Comparison of ENCODE assay signal across 1 cellular context in the genomic region with DNA sequence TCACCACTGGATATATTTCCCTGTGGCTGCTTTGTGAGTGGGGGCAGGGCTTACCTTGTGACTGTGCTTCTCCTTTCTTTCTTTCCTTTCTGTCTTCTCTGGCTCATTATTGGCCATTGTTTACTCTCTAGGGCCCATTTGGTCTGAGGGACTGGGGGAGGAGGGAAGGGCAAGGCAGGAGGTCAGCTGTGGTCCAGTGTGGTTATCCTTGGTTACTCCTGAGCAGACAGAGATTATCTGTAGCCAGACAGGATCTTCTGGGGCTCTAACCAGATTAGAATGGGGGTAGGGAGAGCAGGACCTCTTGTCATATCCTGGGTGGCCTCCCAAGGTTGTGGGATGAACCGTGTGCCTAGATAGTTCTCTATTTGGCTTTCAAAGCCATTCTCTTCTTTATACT.
TF ChIP-seq lines count a peak whose summit lies in the region.

No MANE protein-coding gene starts in this region.

TF ChIP-seq in K562, 482 proteins besides CTCF, POLR2A, EP300 and RAD21 (continued from another document and continues in another):
- TF ChIP-seq, protein P1, sequence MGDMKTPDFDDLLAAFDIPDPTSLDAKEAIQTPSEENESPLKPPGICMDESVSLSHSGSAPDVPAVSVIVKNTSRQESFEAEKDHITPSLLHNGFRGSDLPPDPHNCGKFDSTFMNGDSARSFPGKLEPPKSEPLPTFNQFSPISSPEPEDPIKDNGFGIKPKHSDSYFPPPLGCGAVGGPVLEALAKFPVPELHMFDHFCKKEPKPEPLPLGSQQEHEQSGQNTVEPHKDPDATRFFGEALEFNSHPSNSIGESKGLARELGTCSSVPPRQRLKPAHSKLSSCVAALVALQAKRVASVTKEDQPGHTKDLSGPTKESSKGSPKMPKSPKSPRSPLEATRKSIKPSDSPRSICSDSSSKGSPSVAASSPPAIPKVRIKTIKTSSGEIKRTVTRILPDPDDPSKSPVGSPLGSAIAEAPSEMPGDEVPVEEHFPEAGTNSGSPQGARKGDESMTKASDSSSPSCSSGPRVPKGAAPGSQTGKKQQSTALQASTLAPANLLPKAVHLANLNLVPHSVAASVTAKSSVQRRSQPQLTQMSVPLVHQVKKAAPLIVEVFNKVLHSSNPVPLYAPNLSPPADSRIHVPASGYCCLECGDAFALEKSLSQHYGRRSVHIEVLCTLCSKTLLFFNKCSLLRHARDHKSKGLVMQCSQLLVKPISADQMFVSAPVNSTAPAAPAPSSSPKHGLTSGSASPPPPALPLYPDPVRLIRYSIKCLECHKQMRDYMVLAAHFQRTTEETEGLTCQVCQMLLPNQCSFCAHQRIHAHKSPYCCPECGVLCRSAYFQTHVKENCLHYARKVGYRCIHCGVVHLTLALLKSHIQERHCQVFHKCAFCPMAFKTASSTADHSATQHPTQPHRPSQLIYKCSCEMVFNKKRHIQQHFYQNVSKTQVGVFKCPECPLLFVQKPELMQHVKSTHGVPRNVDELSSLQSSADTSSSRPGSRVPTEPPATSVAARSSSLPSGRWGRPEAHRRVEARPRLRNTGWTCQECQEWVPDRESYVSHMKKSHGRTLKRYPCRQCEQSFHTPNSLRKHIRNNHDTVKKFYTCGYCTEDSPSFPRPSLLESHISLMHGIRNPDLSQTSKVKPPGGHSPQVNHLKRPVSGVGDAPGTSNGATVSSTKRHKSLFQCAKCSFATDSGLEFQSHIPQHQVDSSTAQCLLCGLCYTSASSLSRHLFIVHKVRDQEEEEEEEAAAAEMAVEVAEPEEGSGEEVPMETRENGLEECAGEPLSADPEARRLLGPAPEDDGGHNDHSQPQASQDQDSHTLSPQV (IDR thresholded peaks at IDR 0.05), result no peak
- TF ChIP-seq DPF2 (IDR thresholded peaks at IDR 0.05), result peak; percentile 76
- no peak for TF ChIP-seq TEAD2 (tag; IDR thresholded peaks at IDR 0.05)
- peak in 1 of 2 experiments; percentile 89; a peak in 2 of 4 replicates for TF ChIP-seq HDAC1 (IDR thresholded peaks at IDR 0.05)
- TF ChIP-seq HEY1 (CRISPR knock-in tag; IDR thresholded peaks at IDR 0.05; ENCODE audit: borderline replicate concordance), result no peak
- TF ChIP-seq PHB (CRISPR knock-in tag; IDR thresholded peaks at IDR 0.05), result no peak
- TF ChIP-seq LEF1 (IDR thresholded peaks at IDR 0.05), result peak; percentile 88
- TF ChIP-seq RCOR1 (IDR thresholded peaks at IDR 0.05; ENCODE audit: borderline replicate concordance in 1 of 2, low read depth in 2 of 2, low read length in 2 of 2), result peak; percentile 90 to 97; a peak in 3 of 4 replicates
- TF ChIP-seq ZNF764 (CRISPR knock-in tag; IDR thresholded peaks at IDR 0.05; ENCODE audit: low read depth), result no peak
- TF ChIP-seq RB1 (IDR thresholded peaks at IDR 0.05; ENCODE audit: low read depth), result no peak
- TF ChIP-seq ZNF699 (CRISPR knock-in tag; IDR thresholded peaks at IDR 0.05; ENCODE audit: insufficient replicate concordance), result no peak
- TF ChIP-seq TEAD4 (IDR thresholded peaks at IDR 0.05; ENCODE audit: low read length), result peak; percentile 93
- no peak for TF ChIP-seq TEAD4 (CRISPR knock-in tag; IDR thresholded peaks at IDR 0.05; ENCODE audit: borderline replicate concordance)
- TF ChIP-seq MAZ (CRISPR knock-in tag; conservative IDR thresholded peaks at IDR 0.05 in 1 of 2, IDR thresholded peaks at IDR 0.05 in 1 of 2), result peak in 1 of 2 experiments; percentile 54; a peak in 1 of 4 replicates
- TF ChIP-seq, protein P2, sequence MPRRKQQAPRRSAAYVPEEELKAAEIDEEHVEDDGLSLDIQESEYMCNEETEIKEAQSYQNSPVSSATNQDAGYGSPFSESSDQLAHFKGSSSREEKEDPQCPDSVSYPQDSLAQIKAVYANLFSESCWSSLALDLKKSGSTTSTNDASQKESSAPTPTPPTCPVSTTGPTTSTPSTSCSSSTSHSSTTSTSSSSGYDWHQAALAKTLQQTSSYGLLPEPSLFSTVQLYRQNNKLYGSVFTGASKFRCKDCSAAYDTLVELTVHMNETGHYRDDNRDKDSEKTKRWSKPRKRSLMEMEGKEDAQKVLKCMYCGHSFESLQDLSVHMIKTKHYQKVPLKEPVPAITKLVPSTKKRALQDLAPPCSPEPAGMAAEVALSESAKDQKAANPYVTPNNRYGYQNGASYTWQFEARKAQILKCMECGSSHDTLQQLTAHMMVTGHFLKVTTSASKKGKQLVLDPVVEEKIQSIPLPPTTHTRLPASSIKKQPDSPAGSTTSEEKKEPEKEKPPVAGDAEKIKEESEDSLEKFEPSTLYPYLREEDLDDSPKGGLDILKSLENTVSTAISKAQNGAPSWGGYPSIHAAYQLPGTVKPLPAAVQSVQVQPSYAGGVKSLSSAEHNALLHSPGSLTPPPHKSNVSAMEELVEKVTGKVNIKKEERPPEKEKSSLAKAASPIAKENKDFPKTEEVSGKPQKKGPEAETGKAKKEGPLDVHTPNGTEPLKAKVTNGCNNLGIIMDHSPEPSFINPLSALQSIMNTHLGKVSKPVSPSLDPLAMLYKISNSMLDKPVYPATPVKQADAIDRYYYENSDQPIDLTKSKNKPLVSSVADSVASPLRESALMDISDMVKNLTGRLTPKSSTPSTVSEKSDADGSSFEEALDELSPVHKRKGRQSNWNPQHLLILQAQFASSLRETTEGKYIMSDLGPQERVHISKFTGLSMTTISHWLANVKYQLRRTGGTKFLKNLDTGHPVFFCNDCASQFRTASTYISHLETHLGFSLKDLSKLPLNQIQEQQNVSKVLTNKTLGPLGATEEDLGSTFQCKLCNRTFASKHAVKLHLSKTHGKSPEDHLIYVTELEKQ (CRISPR knock-in tag; IDR thresholded peaks at IDR 0.05), result no peak
- no peak for TF ChIP-seq ZNF217 (CRISPR knock-in tag; IDR thresholded peaks at IDR 0.05)
- TF ChIP-seq TAF15 (IDR thresholded peaks at IDR 0.05; ENCODE audit: low read depth, low read length), result no peak
- peak; percentile 68 for TF ChIP-seq FOXM1 (IDR thresholded peaks at IDR 0.05; ENCODE audit: low read depth)
- no peak for TF ChIP-seq FOXM1 (CRISPR knock-in tag; IDR thresholded peaks at IDR 0.05; ENCODE audit: low read depth)
- TF ChIP-seq RBM15 (IDR thresholded peaks at IDR 0.05; ENCODE audit: insufficient read depth, low read length), result no peak
- peak; percentile 79 for TF ChIP-seq MYNN (IDR thresholded peaks at IDR 0.05)
- TF ChIP-seq MYNN (CRISPR knock-in tag; IDR thresholded peaks at IDR 0.05), result no peak
- TF ChIP-seq NR1H2 (CRISPR knock-in tag; IDR thresholded peaks at IDR 0.05), result no peak
- peak; percentile 28; the same call in 1 of the 2 replicates for TF ChIP-seq ADNP (tag; IDR thresholded peaks at IDR 0.05)
- TF ChIP-seq, protein P3, sequence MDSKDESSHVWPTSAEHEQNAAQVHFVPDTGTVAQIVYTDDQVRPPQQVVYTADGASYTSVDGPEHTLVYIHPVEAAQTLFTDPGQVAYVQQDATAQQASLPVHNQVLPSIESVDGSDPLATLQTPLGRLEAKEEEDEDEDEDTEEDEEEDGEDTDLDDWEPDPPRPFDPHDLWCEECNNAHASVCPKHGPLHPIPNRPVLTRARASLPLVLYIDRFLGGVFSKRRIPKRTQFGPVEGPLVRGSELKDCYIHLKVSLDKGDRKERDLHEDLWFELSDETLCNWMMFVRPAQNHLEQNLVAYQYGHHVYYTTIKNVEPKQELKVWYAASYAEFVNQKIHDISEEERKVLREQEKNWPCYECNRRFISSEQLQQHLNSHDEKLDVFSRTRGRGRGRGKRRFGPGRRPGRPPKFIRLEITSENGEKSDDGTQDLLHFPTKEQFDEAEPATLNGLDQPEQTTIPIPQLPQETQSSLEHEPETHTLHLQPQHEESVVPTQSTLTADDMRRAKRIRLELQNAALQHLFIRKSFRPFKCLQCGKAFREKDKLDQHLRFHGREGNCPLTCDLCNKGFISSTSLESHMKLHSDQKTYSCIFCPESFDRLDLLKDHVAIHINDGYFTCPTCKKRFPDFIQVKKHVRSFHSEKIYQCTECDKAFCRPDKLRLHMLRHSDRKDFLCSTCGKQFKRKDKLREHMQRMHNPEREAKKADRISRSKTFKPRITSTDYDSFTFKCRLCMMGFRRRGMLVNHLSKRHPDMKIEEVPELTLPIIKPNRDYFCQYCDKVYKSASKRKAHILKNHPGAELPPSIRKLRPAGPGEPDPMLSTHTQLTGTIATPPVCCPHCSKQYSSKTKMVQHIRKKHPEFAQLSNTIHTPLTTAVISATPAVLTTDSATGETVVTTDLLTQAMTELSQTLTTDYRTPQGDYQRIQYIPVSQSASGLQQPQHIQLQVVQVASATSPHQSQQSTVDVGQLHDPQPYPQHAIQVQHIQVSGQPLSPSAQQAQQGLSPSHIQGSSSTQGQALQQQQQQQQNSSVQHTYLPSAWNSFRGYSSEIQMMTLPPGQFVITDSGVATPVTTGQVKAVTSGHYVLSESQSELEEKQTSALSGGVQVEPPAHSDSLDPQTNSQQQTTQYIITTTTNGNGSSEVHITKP (IDR thresholded peaks at IDR 0.05; ENCODE audit: partially characterized antibody), result no peak
- TF ChIP-seq NFE2 (IDR thresholded peaks at IDR 0.05; ENCODE audit: low read depth), result peak; percentile 15; the same call in 1 of the 2 replicates
- TF ChIP-seq, protein P4, sequence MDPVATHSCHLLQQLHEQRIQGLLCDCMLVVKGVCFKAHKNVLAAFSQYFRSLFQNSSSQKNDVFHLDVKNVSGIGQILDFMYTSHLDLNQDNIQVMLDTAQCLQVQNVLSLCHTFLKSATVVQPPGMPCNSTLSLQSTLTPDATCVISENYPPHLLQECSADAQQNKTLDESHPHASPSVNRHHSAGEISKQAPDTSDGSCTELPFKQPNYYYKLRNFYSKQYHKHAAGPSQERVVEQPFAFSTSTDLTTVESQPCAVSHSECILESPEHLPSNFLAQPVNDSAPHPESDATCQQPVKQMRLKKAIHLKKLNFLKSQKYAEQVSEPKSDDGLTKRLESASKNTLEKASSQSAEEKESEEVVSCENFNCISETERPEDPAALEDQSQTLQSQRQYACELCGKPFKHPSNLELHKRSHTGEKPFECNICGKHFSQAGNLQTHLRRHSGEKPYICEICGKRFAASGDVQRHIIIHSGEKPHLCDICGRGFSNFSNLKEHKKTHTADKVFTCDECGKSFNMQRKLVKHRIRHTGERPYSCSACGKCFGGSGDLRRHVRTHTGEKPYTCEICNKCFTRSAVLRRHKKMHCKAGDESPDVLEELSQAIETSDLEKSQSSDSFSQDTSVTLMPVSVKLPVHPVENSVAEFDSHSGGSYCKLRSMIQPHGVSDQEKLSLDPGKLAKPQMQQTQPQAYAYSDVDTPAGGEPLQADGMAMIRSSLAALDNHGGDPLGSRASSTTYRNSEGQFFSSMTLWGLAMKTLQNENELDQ (CRISPR knock-in tag; IDR thresholded peaks at IDR 0.05; ENCODE audit: borderline replicate concordance), result no peak
- TF ChIP-seq BHLHE40 (IDR thresholded peaks at IDR 0.05; ENCODE audit: low read length), result peak; percentile 36; the same call in 1 of the 2 replicates
- no peak for TF ChIP-seq ZNF232 (CRISPR knock-in tag; IDR thresholded peaks at IDR 0.05)
- TF ChIP-seq NELFE (IDR thresholded peaks at IDR 0.05; ENCODE audit: insufficient read depth, insufficient read length), result no peak
- TF ChIP-seq, protein P5, sequence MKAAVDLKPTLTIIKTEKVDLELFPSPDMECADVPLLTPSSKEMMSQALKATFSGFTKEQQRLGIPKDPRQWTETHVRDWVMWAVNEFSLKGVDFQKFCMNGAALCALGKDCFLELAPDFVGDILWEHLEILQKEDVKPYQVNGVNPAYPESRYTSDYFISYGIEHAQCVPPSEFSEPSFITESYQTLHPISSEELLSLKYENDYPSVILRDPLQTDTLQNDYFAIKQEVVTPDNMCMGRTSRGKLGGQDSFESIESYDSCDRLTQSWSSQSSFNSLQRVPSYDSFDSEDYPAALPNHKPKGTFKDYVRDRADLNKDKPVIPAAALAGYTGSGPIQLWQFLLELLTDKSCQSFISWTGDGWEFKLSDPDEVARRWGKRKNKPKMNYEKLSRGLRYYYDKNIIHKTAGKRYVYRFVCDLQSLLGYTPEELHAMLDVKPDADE (conservative IDR thresholded peaks at IDR 0.05; ENCODE audit: control insufficient read depth, low read depth, low read length), result no peak
- no peak; the same call in 1 of the 2 replicates for TF ChIP-seq ZNF263 (CRISPR knock-in tag; IDR thresholded peaks at IDR 0.05; ENCODE audit: borderline replicate concordance)
- TF ChIP-seq ZNF324 (CRISPR knock-in tag; IDR thresholded peaks at IDR 0.05), result no peak
- TF ChIP-seq ZKSCAN8 (CRISPR knock-in tag; IDR thresholded peaks at IDR 0.05), result no peak
- TF ChIP-seq, protein P6, sequence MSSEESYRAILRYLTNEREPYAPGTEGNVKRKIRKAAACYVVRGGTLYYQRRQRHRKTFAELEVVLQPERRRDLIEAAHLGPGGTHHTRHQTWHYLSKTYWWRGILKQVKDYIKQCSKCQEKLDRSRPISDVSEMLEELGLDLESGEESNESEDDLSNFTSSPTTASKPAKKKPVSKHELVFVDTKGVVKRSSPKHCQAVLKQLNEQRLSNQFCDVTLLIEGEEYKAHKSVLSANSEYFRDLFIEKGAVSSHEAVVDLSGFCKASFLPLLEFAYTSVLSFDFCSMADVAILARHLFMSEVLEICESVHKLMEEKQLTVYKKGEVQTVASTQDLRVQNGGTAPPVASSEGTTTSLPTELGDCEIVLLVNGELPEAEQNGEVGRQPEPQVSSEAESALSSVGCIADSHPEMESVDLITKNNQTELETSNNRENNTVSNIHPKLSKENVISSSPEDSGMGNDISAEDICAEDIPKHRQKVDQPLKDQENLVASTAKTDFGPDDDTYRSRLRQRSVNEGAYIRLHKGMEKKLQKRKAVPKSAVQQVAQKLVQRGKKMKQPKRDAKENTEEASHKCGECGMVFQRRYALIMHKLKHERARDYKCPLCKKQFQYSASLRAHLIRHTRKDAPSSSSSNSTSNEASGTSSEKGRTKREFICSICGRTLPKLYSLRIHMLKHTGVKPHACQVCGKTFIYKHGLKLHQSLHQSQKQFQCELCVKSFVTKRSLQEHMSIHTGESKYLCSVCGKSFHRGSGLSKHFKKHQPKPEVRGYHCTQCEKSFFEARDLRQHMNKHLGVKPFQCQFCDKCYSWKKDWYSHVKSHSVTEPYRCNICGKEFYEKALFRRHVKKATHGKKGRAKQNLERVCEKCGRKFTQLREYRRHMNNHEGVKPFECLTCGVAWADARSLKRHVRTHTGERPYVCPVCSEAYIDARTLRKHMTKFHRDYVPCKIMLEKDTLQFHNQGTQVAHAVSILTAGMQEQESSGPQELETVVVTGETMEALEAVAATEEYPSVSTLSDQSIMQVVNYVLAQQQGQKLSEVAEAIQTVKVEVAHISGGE (CRISPR knock-in tag; IDR thresholded peaks at IDR 0.05), result peak in 1 of 3 experiments; percentile 59; a peak in 2 of 6 replicates
- no peak for TF ChIP-seq MCM7 (IDR thresholded peaks at IDR 0.05)
- no peak for TF ChIP-seq NR2C2 (CRISPR knock-in tag; IDR thresholded peaks at IDR 0.05)
- peak; percentile 67 for TF ChIP-seq NR2C2 (tag; IDR thresholded peaks at IDR 0.05)
- no peak for TF ChIP-seq XRCC4 (IDR thresholded peaks at IDR 0.05; ENCODE audit: extremely low read depth, insufficient read depth, insufficient read length)
